In genomic region chr11:68535098-68535497, GRCh38 we compare ENCODE assay signal across 1 cellular context.
TF ChIP-seq lines count a peak whose summit lies in the region.

No MANE protein-coding gene starts in this region.

TF ChIP-seq in SK-N-SH, 30 proteins besides CTCF, POLR2A, EP300 and RAD21:
- TF ChIP-seq CHD2 (IDR thresholded peaks at IDR 0.05; ENCODE audit: low read length, partially characterized antibody) (peak; percentile 63), SMC3 (IDR thresholded peaks at IDR 0.05; ENCODE audit: low read depth, low read length) (peak; percentile 19; the same call in 1 of the 2 replicates), TCF12 (IDR thresholded peaks at IDR 0.05) (0 out of 2 replicates have a peak, but pooled peaks have one; percentile 12), JUND (IDR thresholded peaks at IDR 0.05) (no peak), FOXM1 (IDR thresholded peaks at IDR 0.05; ENCODE audit: low read depth) (no peak), MXI1 (IDR thresholded peaks at IDR 0.05; ENCODE audit: low read depth, low read length) (peak; percentile 96), FOXJ3 (CRISPR knock-in tag; IDR thresholded peaks at IDR 0.05) (peak; percentile 62; the same call in 1 of the 2 replicates), RCOR1 (IDR thresholded peaks at IDR 0.05; ENCODE audit: low read length) (peak; percentile 67; the same call in 1 of the 2 replicates)
TF ChIP-seq in SK-N-SH: peak in this region for 6.
